In the genomic region with DNA sequence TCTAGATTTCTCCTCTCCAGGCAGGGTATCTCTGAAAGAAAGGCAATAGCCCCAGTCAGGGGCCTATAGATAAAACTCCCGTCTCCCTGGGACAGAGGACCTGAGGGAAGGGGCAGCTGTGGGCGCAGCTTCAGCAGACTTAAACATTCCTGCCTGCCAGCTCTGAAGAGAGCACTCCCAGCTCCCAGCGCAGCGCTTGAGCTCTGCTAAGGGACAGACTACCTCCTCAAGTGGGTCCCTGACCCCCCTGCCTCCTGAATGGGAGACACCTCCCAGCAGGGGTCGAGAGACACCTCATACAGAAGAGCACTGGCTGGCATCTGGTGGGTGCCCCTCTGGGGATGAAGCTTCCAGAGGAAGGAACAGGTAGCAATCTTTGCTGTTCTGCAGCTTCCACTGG, we compare ENCODE assay signal across 3 cellular contexts.
"Had no signal": no experiment of that assay in that cellular context is flagged by ENCODE, and none has a peak within 500 bp of the region (broad histone marks: within the 10 kb centered on the region; RNA-seq: fewer than 3 reads in every experiment).

No MANE protein-coding gene starts in this region.

- H3K4me3 ChIP-seq: GM12878 had no signal

- DNase-seq: GDM1, GF-D8 had no signal
